ENCODE assay signal across 2 cellular contexts in the genomic region with DNA sequence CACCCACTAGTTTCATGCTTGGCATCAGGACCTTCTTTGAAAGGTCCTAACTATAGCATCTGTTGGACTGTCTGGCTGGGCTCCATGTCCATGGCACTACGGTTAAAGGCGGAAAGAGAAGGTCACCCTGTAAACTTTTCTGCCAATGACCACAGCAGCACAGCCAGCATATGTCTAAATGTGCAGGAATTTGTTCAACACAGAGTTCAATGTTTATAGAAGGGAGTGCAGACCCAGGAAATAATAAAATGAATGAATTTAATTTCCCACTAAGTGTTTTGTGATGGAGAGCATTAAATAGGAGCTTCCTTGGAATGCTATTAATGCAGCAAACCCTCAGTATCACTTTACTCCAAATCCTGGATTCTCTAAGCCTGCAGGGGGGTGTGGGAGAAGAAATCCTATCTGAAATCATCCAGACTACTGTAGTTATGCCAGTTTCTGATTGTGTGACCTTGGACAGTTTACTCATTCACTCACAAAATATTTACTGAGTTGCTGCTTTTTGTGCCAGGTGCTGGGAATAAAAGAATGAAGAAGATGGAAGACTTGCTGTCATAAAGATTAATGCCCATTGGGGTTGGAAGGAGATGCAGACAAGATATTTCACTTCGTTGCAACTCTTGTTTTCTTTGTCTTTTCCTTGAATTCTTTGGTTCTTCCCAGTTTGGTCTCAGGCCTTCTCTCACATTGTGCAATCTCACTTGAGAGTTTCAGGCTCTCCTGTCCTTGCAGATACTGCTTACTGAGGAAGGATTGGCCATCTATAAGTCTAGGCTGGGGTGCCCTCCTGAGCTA.
TF ChIP-seq lines count a peak whose summit lies in the region.

No MANE protein-coding gene starts in this region.

TF ChIP-seq in A549, 52 proteins besides CTCF, POLR2A, EP300 and RAD21:
- peak; percentile 15 to 42; a peak in 1 of 4 replicates for TF ChIP-seq CEBPB (IDR thresholded peaks at IDR 0.05)
- TF ChIP-seq, protein P1, sequence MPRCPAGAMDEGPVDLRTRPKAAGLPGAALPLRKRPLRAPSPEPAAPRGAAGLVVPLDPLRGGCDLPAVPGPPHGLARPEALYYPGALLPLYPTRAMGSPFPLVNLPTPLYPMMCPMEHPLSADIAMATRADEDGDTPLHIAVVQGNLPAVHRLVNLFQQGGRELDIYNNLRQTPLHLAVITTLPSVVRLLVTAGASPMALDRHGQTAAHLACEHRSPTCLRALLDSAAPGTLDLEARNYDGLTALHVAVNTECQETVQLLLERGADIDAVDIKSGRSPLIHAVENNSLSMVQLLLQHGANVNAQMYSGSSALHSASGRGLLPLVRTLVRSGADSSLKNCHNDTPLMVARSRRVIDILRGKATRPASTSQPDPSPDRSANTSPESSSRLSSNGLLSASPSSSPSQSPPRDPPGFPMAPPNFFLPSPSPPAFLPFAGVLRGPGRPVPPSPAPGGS (IDR thresholded peaks at IDR 0.05): no peak
- TF ChIP-seq CBX8 (IDR thresholded peaks at IDR 0.05): no peak

TF ChIP-seq in IMR-90, 13 proteins besides CTCF, POLR2A, EP300 and RAD21 (continued from another document):
- no peak for TF ChIP-seq FOS (IDR thresholded peaks at IDR 0.05; ENCODE audit: low read depth, low read length)
